In genomic region chr10:87093461-87094372, GRCh38 we compare ENCODE assay signal across 8 cellular contexts. TPM values are rescaled to one million over a fixed set of nuclear protein-coding genes. Genes with fewer than 3 reads are reported as not detected.
DNase-seq lines count a peak whose midpoint lies in the region; ATAC-seq and TF ChIP-seq lines count a peak whose summit lies in the region.

No MANE protein-coding gene starts in this region.

- no peak overlapping the region for H2AK5ac ChIP-seq in neuronal stem cell (ENCODE audit: low read depth, low read length)

- H3K4ac ChIP-seq in neuronal stem cell (ENCODE audit: low read length), result no peak overlapping the region

- H3K9ac ChIP-seq in neuronal stem cell (ENCODE audit: low read depth, low read length, poor library complexity), result peak overlapping the region; percentile 94
- peak overlapping the region; percentile 57 to 89 (median 84) for H3K9ac ChIP-seq in subcutaneous abdominal adipose tissue (ENCODE audit: low read length in 5 of 5)

- peak overlapping the region; percentile 60 for H3K4me2 ChIP-seq in neuronal stem cell (ENCODE audit: insufficient read depth, low read length, poor library complexity, severe bottlenecking)

- DNase-seq in AG09309 (ENCODE audit: low read depth) (no peak), Peyer's patch (peak; percentile 74 to 85 (median 80)), activated gamma-delta T cell treated with Interleukin-2 at 50 U/mL for 16 hours (peak; percentile 54), foreskin keratinocyte (peak; percentile 21 to 52), neuronal stem cell (ENCODE audit: low spot score) (no peak)

- peak overlapping the region; percentile 96 for H2AFZ ChIP-seq in neuronal stem cell (ENCODE audit: low read length)

- H3K27ac ChIP-seq in Peyer's patch (peak overlapping the region; percentile 97 to 99 (median 98)), foreskin keratinocyte (peak overlapping the region; percentile 84), neuronal stem cell (replicated peaks; ENCODE audit: low read length) (peak overlapping the region; percentile 89), subcutaneous abdominal adipose tissue (ENCODE audit: low read depth, low read length) (peak overlapping the region; percentile 71)

- peak; percentile 24 for ATAC-seq in GM18868 (IDR thresholded peaks at IDR 0.05; ENCODE audit: unreplicated experiment)
- peak; percentile 5 for ATAC-seq in HG03103 (IDR thresholded peaks at IDR 0.05; ENCODE audit: low read depth, unreplicated experiment)
- peak; percentile 27 for ATAC-seq in foreskin keratinocyte

- H3K36me3 ChIP-seq in Peyer's patch, result peaks cover 0 to 5% (median 0%) of the 10 kb centered on the region in 3 donors
- H3K36me3 ChIP-seq in neuronal stem cell (replicated peaks in 1 of 2; ENCODE audit: control insufficient read depth in 2 of 2, insufficient read depth in 2 of 2, low read length in 2 of 2), result peaks cover 0 to 43% of the 10 kb centered on the region in 2 donors
- H3K36me3 ChIP-seq in subcutaneous abdominal adipose tissue (ENCODE audit: control insufficient read depth in 5 of 5, insufficient read depth in 5 of 5, low read length in 5 of 5), result peaks cover 0 to 6% (median 5%) of the 10 kb centered on the region in 5 donors

- no peak overlapping the region for H3K23ac ChIP-seq in neuronal stem cell (ENCODE audit: low read depth, low read length, poor library complexity)

- no peak overlapping the region for H2BK15ac ChIP-seq in neuronal stem cell (ENCODE audit: low read length)

- H3K14ac ChIP-seq in neuronal stem cell (ENCODE audit: low read length), result no peak overlapping the region

- no peak for TF ChIP-seq POLR2A in Peyer's patch (IDR thresholded peaks at IDR 0.05)

- peak overlapping the region; percentile 90 for H2BK5ac ChIP-seq in neuronal stem cell (ENCODE audit: low read length)

- H2BK120ac ChIP-seq in neuronal stem cell (ENCODE audit: low read depth, low read length), result no peak overlapping the region

- WGBS in neuronal stem cell (ENCODE audit: extremely low coverage in 2 of 2, insufficient read length in 2 of 2, insufficient replicate concordance in 1 of 2), 2 donors, result no CpG with 5 or more reads among the region's 41 CpGs

- no peaks in the 10 kb centered on the region for H3K27me3 ChIP-seq in Peyer's patch
- H3K27me3 ChIP-seq in foreskin keratinocyte, result no peaks in the 10 kb centered on the region
- H3K27me3 ChIP-seq in neuronal stem cell (ENCODE audit: control insufficient read depth in 3 of 3, insufficient read depth in 3 of 3, low read depth in 1 of 3, low read length in 3 of 3), result no peaks in the 10 kb centered on the region
- no peaks in the 10 kb centered on the region for H3K27me3 ChIP-seq in subcutaneous abdominal adipose tissue (ENCODE audit: control insufficient read depth in 5 of 5, insufficient read depth in 4 of 5, low read length in 5 of 5)

- H3K9me3 ChIP-seq in Peyer's patch, result no peaks in the 10 kb centered on the region
- H3K9me3 ChIP-seq in neuronal stem cell (replicated peaks in 1 of 2; ENCODE audit: control insufficient read depth in 2 of 2, insufficient read depth in 1 of 2, low read depth in 1 of 2, low read length in 2 of 2), result peaks cover 0 to 8% of the 10 kb centered on the region in 2 donors
- no peaks in the 10 kb centered on the region for H3K9me3 ChIP-seq in subcutaneous abdominal adipose tissue (ENCODE audit: control insufficient read depth in 5 of 5, low read length in 5 of 5)

- H4K8ac ChIP-seq in neuronal stem cell (ENCODE audit: low read depth, low read length), result no peak overlapping the region

- TF ChIP-seq CTCF in AG09309 (IDR thresholded peaks at IDR 0.05; ENCODE audit: control insufficient read depth, insufficient read depth, low read depth, low read length, missing control alignments), result no peak
- no peak for TF ChIP-seq CTCF in Peyer's patch (IDR thresholded peaks at IDR 0.05)
- no peak for TF ChIP-seq CTCF in foreskin keratinocyte (conservative IDR thresholded peaks at IDR 0.05)

- H3K4me1 ChIP-seq in Peyer's patch (peaks cover 0 to 47% (median 0%) of the 10 kb centered on the region in 4 donors), foreskin keratinocyte (no peaks in the 10 kb centered on the region), neuronal stem cell (ENCODE audit: control insufficient read depth in 2 of 2, insufficient read depth in 1 of 2, low read depth in 1 of 2, low read length in 2 of 2) (peaks cover 0 to 20% of the 10 kb centered on the region in 2 donors), subcutaneous abdominal adipose tissue (ENCODE audit: control insufficient read depth in 5 of 5, insufficient read depth in 5 of 5, low read length in 5 of 5) (peaks cover 0 to 44% (median 39%) of the 10 kb centered on the region in 5 donors)

- no peak overlapping the region for H2BK12ac ChIP-seq in neuronal stem cell (ENCODE audit: low read length)

- H4K91ac ChIP-seq in neuronal stem cell (ENCODE audit: low read depth, low read length, poor library complexity), result no peak overlapping the region

- H3K79me1 ChIP-seq in neuronal stem cell (ENCODE audit: low read depth, low read length), result no peaks in the 10 kb centered on the region

- peak overlapping the region; percentile 81 for H3K4me3 ChIP-seq in AG09309 (ENCODE audit: control insufficient read depth, low read depth, low read length)
- H3K4me3 ChIP-seq in Peyer's patch, result peak overlapping the region; percentile 72 to 93 (median 82)
- H3K4me3 ChIP-seq in neuronal stem cell (ENCODE audit: low read length in 2 of 2), result peak overlapping the region; percentile 76 to 98
- H3K4me3 ChIP-seq in subcutaneous abdominal adipose tissue (ENCODE audit: low read depth in 1 of 5, low read length in 5 of 5), result peak overlapping the region; percentile 75 to 90 (median 86)

- H3K18ac ChIP-seq in neuronal stem cell (ENCODE audit: low read length), result peak overlapping the region; percentile 96

RNA-seq across cellular contexts. Expression of gene GLUD1, which starts 0.9 kb away (rescaled TPM):
- total RNA-seq in Peyer's patch (100 to 1,000 TPM; 116 to 308 (median 168) TPM), foreskin keratinocyte (98.1 and 120 TPM in 2 replicates)
- 42.4 and 61.8 TPM in 2 replicates for polyA plus RNA-seq in foreskin keratinocyte
- 78.6 TPM for polyA plus RNA-seq in neuronal stem cell (2013, experiment 1 of 2)
- 78.2 TPM for polyA plus RNA-seq in neuronal stem cell (2013, experiment 2 of 2)

RNA-seq across cellular contexts. Expression of gene SHLD2, which starts 1.3 kb away (rescaled TPM):
- total RNA-seq in Peyer's patch, result 10 to 100 TPM; 35.2 to 55.3 (median 46.0) TPM
- 22.1 and 23.9 TPM in 2 replicates for total RNA-seq in foreskin keratinocyte
- polyA plus RNA-seq in foreskin keratinocyte, result 7.0 and 9.3 TPM in 2 replicates
- polyA plus RNA-seq in neuronal stem cell (2013, experiment 1 of 2), result 20.1 TPM
- 20.0 TPM for polyA plus RNA-seq in neuronal stem cell (2013, experiment 2 of 2)

Comparison
In these comparisons a context has a peak if more than half of its experiments do, and no peak if none do; other contexts are left out.
1. DNase-seq: peak in Peyer's patch (3 of 3), activated gamma-delta T cell treated with Interleukin-2 at 50 U/mL for 16 hours (single experiment) and foreskin keratinocyte (2 of 2); none in AG09309 (single experiment) and neuronal stem cell (single experiment).
2. Peak in every context shown above with its lines, with median percentiles within 50 percentile points of each other: H3K4me3 ChIP-seq, ATAC-seq and H3K27ac ChIP-seq.